Comparison of ENCODE assay signal across 18 cellular contexts in the genomic region with DNA sequence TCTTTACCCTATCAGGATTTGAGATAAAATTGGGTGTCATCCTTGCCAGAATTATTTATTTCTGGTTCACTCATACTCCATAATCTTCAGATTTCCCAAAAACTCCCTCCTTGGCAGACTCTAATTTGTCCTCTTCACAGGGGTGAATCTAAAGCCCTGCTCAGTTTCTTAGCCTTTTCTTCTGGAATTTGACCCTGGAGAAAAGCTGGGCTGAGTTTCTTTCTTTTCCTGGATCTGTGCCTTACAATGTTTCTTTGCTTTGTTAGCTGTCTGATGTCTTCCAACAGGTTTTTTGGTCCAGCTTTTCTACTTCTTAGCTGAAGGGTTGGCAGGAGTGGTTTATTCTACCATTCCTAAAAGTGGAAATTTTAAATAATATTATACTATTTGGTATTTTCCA.
A peak's percentile ranks its signal among the peaks of the same experiment; 100 is the strongest.
DNase-seq lines count a peak whose midpoint lies in the region; ATAC-seq, FAIRE-seq and TF ChIP-seq lines count a peak whose summit lies in the region.
"Had no signal": no experiment of that assay in that cellular context is flagged by ENCODE, and none has a peak within 500 bp of the region (broad histone marks: within the 10 kb centered on the region; RNA-seq: fewer than 3 reads in every experiment).

No MANE protein-coding gene starts in this region.

- H3K4me1 ChIP-seq in right atrium auricular region (no peaks in the 10 kb centered on the region), subcutaneous abdominal adipose tissue (ENCODE audit: control insufficient read depth in 5 of 5, insufficient read depth in 5 of 5, low read length in 5 of 5) (peaks cover 0 to 17% (median 15%) of the 10 kb centered on the region in 5 donors)
- H3K4me1 ChIP-seq: A549 had no signal

- H3K9me3 ChIP-seq in right atrium auricular region, result no peaks in the 10 kb centered on the region
- H3K9me3 ChIP-seq in subcutaneous abdominal adipose tissue (ENCODE audit: control insufficient read depth in 5 of 5, low read length in 5 of 5), result no peaks in the 10 kb centered on the region
- H3K9me3 ChIP-seq: A549 had no signal

- H3K4me3 ChIP-seq in right atrium auricular region, result no peak overlapping the region
- no peak overlapping the region for H3K4me3 ChIP-seq in subcutaneous abdominal adipose tissue (ENCODE audit: low read depth in 1 of 5, low read length in 5 of 5)
- H3K4me3 ChIP-seq: A549, GM12878 had no signal

- H3K27ac ChIP-seq in right atrium auricular region (no peak overlapping the region), subcutaneous abdominal adipose tissue (ENCODE audit: low read depth, low read length) (peak overlapping the region; percentile 15), RWPE1 (no peak overlapping the region)
- H3K27ac ChIP-seq: A549, HL-60 had no signal

- H3K9ac ChIP-seq in subcutaneous abdominal adipose tissue (ENCODE audit: low read length in 5 of 5), result no peak overlapping the region

- CTCF ChIA-PET in RWPE1 (lab: Yijun Ruan, JAX), result interaction anchor here (0.9 kb wide), 1 partner anchor 10 kb away, joined by 3 read pairs; no protein-coding TSS in a partner anchor

- DNase-seq in GM03348 (ENCODE audit: low spot score) (peak; percentile 43), right atrium auricular region (ENCODE audit: low spot score) (peak; percentile 26), RWPE1 (ENCODE audit: low spot score) (no peak)
- DNase-seq: COR-L47, KBM-7, NCI-H1048, NCI-H226, NCI-H526 treated with DMSO at 0.1 percent for 48 hours, PC-3 had no signal

- FAIRE-seq in endometrium (lab: Jason Lieb, UNC), result peak; percentile 39
- FAIRE-seq: A549, GM12878, GM19239, H1 had no signal

- TF ChIP-seq CTCF in right atrium auricular region (IDR thresholded peaks at IDR 0.05), result no peak
- no peak for TF ChIP-seq CTCF in RWPE1 (conservative IDR thresholded peaks at IDR 0.05; ENCODE audit: low read depth)

- POLR2A ChIA-PET in RWPE1 (lab: Yijun Ruan, JAX; ENCODE audit: low non-redundant PET), result no interaction called here

- no peak for ATAC-seq in GM21737 (IDR thresholded peaks at IDR 0.05; ENCODE audit: unreplicated experiment)
- no peak for ATAC-seq in GM19463 (IDR thresholded peaks at IDR 0.05; ENCODE audit: unreplicated experiment)
- ATAC-seq: A549, GM12878, PC-3 had no signal

- H3K27me3 ChIP-seq in right atrium auricular region (no peaks in the 10 kb centered on the region), subcutaneous abdominal adipose tissue (ENCODE audit: control insufficient read depth in 5 of 5, insufficient read depth in 4 of 5, low read length in 5 of 5) (no peaks in the 10 kb centered on the region)

- H3K36me3 ChIP-seq in right atrium auricular region (no peaks in the 10 kb centered on the region), subcutaneous abdominal adipose tissue (ENCODE audit: control insufficient read depth in 5 of 5, insufficient read depth in 5 of 5, low read length in 5 of 5) (no peaks in the 10 kb centered on the region)
